In the genomic region with DNA sequence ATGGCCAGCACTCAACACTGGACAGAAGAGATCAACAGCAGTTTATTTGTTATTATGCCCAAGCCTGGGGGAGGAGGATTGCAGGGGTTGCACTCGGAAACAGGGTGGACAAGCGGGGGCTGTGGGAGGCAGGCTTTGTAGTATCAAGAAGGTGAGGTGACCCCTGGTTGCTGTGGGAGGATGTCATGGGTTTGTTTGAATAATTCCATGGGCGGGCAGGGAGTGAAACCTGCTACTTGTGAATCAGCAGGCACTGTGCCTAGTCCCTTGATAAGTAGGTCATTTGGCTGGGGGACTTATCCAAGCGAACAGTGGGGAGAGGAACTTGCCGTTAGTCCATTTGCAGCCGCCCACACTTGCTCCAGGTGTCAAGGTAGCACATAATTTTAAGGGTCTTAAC, we compare ENCODE assay signal across 19 cellular contexts.
"Had no signal": no experiment of that assay in that cellular context is flagged by ENCODE, and none has a peak within 500 bp of the region (broad histone marks: within the 10 kb centered on the region; RNA-seq: fewer than 3 reads in every experiment).

No MANE protein-coding gene starts in this region.

- H3K4me3 ChIP-seq: dorsolateral prefrontal cortex, esophagus muscularis mucosa, gastrocnemius medialis, left ventricle myocardium inferior, lower lobe of right lung, right atrium auricular region, sigmoid colon, skin epidermis, stomach had no signal

- H3K9me3 Mint-ChIP-seq: natural killer cell had no signal

- H3K9me3 ChIP-seq: gastrocnemius medialis, sigmoid colon had no signal

- H3K36me3 Mint-ChIP-seq: memory B cell, natural killer cell had no signal

- H3K27ac Mint-ChIP-seq: effector memory CD8-positive, alpha-beta T cell; memory B cell; mesothelial cell of epicardium; natural killer cell had no signal

- H3K27me3 ChIP-seq: gastrocnemius medialis, right atrium auricular region, sigmoid colon had no signal

- H3K36me3 ChIP-seq: esophagus muscularis mucosa, gastrocnemius medialis, left ventricle myocardium inferior, lower lobe of right lung, right atrium auricular region, sigmoid colon, stomach had no signal

- ATAC-seq: effector memory CD8-positive, alpha-beta T cell; lower lobe of right lung; natural killer cell had no signal

- DNase-seq: cortex of kidney; effector memory CD8-positive, alpha-beta T cell; gastrocnemius medialis; left ventricle myocardium inferior; lower lobe of right lung; natural killer cell; stimulated activated CD4-positive, alpha-beta T cell treated with anti-CD3 and anti-CD28 coated beads, Interleukin-12 subunit alpha, Interleukin-12 subunit beta, amount 100 ng/mL, for 4 hours; stimulated activated naive CD4-positive, alpha-beta T cell; stomach; trophoblast cell had no signal

- H3K4me3 Mint-ChIP-seq: effector memory CD8-positive, alpha-beta T cell; memory B cell; mesothelial cell of epicardium; natural killer cell; neural crest cell had no signal

- H3K27ac ChIP-seq: dorsolateral prefrontal cortex, epithelial cell of prostate, esophagus muscularis mucosa, gastrocnemius medialis, left ventricle myocardium inferior, lower lobe of right lung, right atrium auricular region, sigmoid colon, skin epidermis, stomach had no signal

- H3K4me1 Mint-ChIP-seq: memory B cell, mesothelial cell of epicardium, natural killer cell, neural crest cell had no signal

- H3K27me3 Mint-ChIP-seq: memory B cell had no signal

- H3K4me1 ChIP-seq: esophagus muscularis mucosa, gastrocnemius medialis, left ventricle myocardium inferior, lower lobe of right lung, right atrium auricular region, sigmoid colon, stomach had no signal
